ENCODE assay signal across 15 cellular contexts in genomic region chr2:182616471-182617393, GRCh38.
DNase-seq lines count a peak whose midpoint lies in the region; ATAC-seq and TF ChIP-seq lines count a peak whose summit lies in the region.
"Had no signal": no experiment of that assay in that cellular context is flagged by ENCODE, and none has a peak within 500 bp of the region (broad histone marks: within the 10 kb centered on the region; RNA-seq: fewer than 3 reads in every experiment).

No MANE protein-coding gene starts in this region.

- ATAC-seq in HG02623 (IDR thresholded peaks at IDR 0.05; ENCODE audit: unreplicated experiment) (no peak), GM18873 (IDR thresholded peaks at IDR 0.05; ENCODE audit: low FRiP score, unreplicated experiment) (no peak), GM19395 (IDR thresholded peaks at IDR 0.05; ENCODE audit: unreplicated experiment) (no peak)
- ATAC-seq: activated CD8-positive, alpha-beta T cell treated with anti-CD3 and anti-CD28 coated beads for 36 hours; esophagus mucosa; stimulated activated naive CD8-positive, alpha-beta T cell treated with anti-CD3 and anti-CD28 coated beads, Interleukin-15, Interleukin-2, amounts not matched to agents 100 U/mL and 50 U/mL, for 24 hours had no signal

- DNase-seq in AG09309 (ENCODE audit: low read depth) (peak; percentile 97), HT1080 (ENCODE audit: low read depth) (peak; percentile 29), astrocyte of the spinal cord (ENCODE audit: low read depth, low spot score) (peak; percentile 60), kidney glomerular epithelial cell (lab: John Stamatoyannopoulos, UW) (peak; percentile 96), GM20000 (ENCODE audit: low spot score) (no peak)
- DNase-seq: activated CD8-positive, alpha-beta T cell treated with anti-CD3 and anti-CD28 coated beads for 36 hours; activated effector memory CD4-positive, alpha-beta T cell treated with Interleukin-2 at 50 U/mL for 16 hours; GF-D8; NCI-H1417; NCI-H510A; stimulated activated naive CD8-positive, alpha-beta T cell treated with anti-CD3 and anti-CD28 coated beads, Interleukin-15, Interleukin-2, amounts not matched to agents 100 U/mL and 50 U/mL, for 24 hours had no signal

- H3K4me3 ChIP-seq in AG09309 (ENCODE audit: control insufficient read depth, low read depth, low read length) (no peak overlapping the region), astrocyte of the spinal cord (ENCODE audit: low read depth, low read length) (no peak overlapping the region)

- in situ Hi-C loops in astrocyte of the spinal cord (cut with HindIII; ENCODE audit: low sequenced_read_pairs) = no loop called here

- TF ChIP-seq CTCF in AG09309 (IDR thresholded peaks at IDR 0.05; ENCODE audit: control insufficient read depth, insufficient read depth, low read depth, low read length, missing control alignments) (no peak), astrocyte of the spinal cord (IDR thresholded peaks at IDR 0.05; ENCODE audit: low read depth, low read length) (no peak), GM20000 (IDR thresholded peaks at IDR 0.05; ENCODE audit: extremely low read depth, missing control alignments) (no peak)
